8 cellular contexts compared by ENCODE assay signal in genomic region chrX:77894921-77895886, GRCh38.
DNase-seq lines count a peak whose midpoint lies in the region; ATAC-seq, FAIRE-seq and TF ChIP-seq lines count a peak whose summit lies in the region.

Gene MAGT1 (minus strand): TSS chrX:77895435. CDS start chrX:77895410, 25 bp downstream.

- no peak for TF ChIP-seq CTCF in AG09319 (IDR thresholded peaks at IDR 0.05; ENCODE audit: low read depth, low read length)

- ATAC-seq in GM19035 (IDR thresholded peaks at IDR 0.05; ENCODE audit: unreplicated experiment) (peak; percentile 87), HG03354 (IDR thresholded peaks at IDR 0.05; ENCODE audit: poor library complexity, severe bottlenecking, unreplicated experiment) (peak; percentile 92)
- ATAC-seq in activated CD4-positive, CD25-positive, alpha-beta regulatory T cell treated with anti-CD3 and anti-CD28 coated beads, Interleukin-2, amount 50 U/mL, for 24 hours = peak; percentile 94

- peak; percentile 96 for FAIRE-seq in islet of Langerhans (lab: Jason Lieb, UNC)

- DNase-seq in AG09319 (ENCODE audit: extremely low read depth, low read depth) = peak; percentile 93
- DNase-seq in NCI-H446 treated with DMSO at 0.1 percent for 48 hours (lab: John Stamatoyannopoulos, UW) = peak; percentile 96
- DNase-seq in cerebellar cortex (ENCODE audit: low spot score) = peak; percentile 97
- DNase-seq in stimulated activated CD4-positive, alpha-beta T cell treated with anti-CD3 and anti-CD28 coated beads, Interleukin-12 subunit alpha, Interleukin-12 subunit beta, amount 100 ng/mL, for 4 hours = peak; percentile 72

Comparison
In these comparisons a context has a peak if more than half of its experiments do, and no peak if none do; other contexts are left out.
1. Peak in every context shown above with its lines: DNase-seq and ATAC-seq.